ENCODE assay signal across 19 cellular contexts in the genomic region with DNA sequence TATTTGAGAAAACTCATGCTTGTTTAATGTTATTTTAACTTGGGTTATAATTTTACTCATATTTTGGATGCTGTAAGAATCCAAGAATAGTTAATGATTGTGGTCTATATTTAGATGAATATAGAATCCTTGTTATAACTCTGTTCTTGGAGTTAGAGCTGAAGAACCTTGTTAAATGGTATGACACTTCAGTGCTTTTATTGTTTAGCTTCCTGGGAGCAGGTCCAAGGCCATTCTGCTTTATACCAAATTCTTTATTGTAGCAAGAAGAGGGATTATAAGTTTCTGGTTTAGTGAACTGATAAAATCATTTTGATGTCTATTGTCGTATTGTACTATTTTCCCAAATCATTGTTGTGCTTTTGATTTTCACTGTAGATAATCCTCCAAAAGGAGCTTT.
DNase-seq lines count a peak whose midpoint lies in the region; ATAC-seq, FAIRE-seq and TF ChIP-seq lines count a peak whose summit lies in the region.
"Had no signal": no experiment of that assay in that cellular context is flagged by ENCODE, and none has a peak within 500 bp of the region (broad histone marks: within the 10 kb centered on the region; RNA-seq: fewer than 3 reads in every experiment).

No MANE protein-coding gene starts in this region.

- 98% methylated on average over 1 of the region's 1 CpG for WGBS in HepG2 (ENCODE audit: low lambda C conversion rate)
- WGBS in right lobe of liver (ENCODE audit: insufficient coverage, low coverage, low lambda C conversion rate, missing lambda C conversion rate): 92% methylated on average over 1 of the region's 1 CpG
- WGBS in prostate gland: 22% methylated on average over 1 of the region's 1 CpG
- WGBS in lower leg skin, 2 donors: 80 to 84% methylated on average over 1 of the region's 1 CpG

- no peaks in the 10 kb centered on the region for H4K20me1 ChIP-seq in HepG2 (ENCODE audit: insufficient read depth, low read length)
- no peaks in the 10 kb centered on the region for H4K20me1 ChIP-seq in PC-3 (ENCODE audit: low read length)

- CTCF ChIA-PET in HepG2 (lab: Yijun Ruan, JAX; ENCODE audit: low intra/inter-chr PET ratio, low total read pairs): no interaction called here
- CTCF ChIA-PET in PC-3 (lab: Charles Lee): no interaction called here

- BruUV-seq in HepG2 (replicated peaks; lab: Mats Ljungman, UMichigan) (no TSS peak), PC-3 (replicated peaks; lab: Mats Ljungman, UMichigan) (no TSS peak)

- H3K27ac ChIP-seq in HepG2 (ENCODE audit: extremely low read length, insufficient read depth, low read length) (no peak overlapping the region), right lobe of liver (no peak overlapping the region), PC-3 (ENCODE audit: low read length) (no peak overlapping the region), prostate gland (no peak overlapping the region)

- POLR2A ChIA-PET in HepG2 (lab: Yijun Ruan, JAX): interaction anchor here (0.9 to 1.1 kb wide), 2 partner anchors 129 to 133 kb away, joined by 3 read pairs; a partner anchor contains a TSS
- POLR2A ChIA-PET in PC-3 (lab: Charles Lee; ENCODE audit: unreplicated experiment): no interaction called here

- no peak for DNase-seq in HepG2 (ENCODE audit: low spot score)
- no peak for DNase-seq in right lobe of liver
- no peak for DNase-seq in PC-3
- DNase-seq in prostate gland (ENCODE audit: low spot score): no peak
- DNase-seq in lower leg skin (ENCODE audit: low spot score in 2 of 2): no peak
- DNase-seq in NCI-H2081 (lab: John Stamatoyannopoulos, UW): no peak
- DNase-seq: ACHN; C1 segment of cervical spinal cord; CD8-positive, alpha-beta memory T cell; IMR-90; NCI-H1436; NCI-H1930; NCI-H446 treated with DMSO at 0.1 percent for 48 hours; NCI-H748 treated with DMSO at 0.1 percent for 48 hours; NK-92 treated with Interleukin-12 subunit alpha and Interleukin-12 subunit beta, amount 100 ng/mL, for 24 hours; SHP77 treated with DMSO at 0.1 percent for 48 hours; SK-N-SH had no signal

- TF ChIP-seq EP300 in HepG2 (IDR thresholded peaks at IDR 0.05; ENCODE audit: low read depth in 2 of 2, low read length in 2 of 2) (no peak), HepG2 (CRISPR knock-in tag; IDR thresholded peaks at IDR 0.05; ENCODE audit: borderline replicate concordance) (no peak)

- H3K4me2 ChIP-seq in HepG2 (ENCODE audit: low read depth, low read length) (no peak overlapping the region), PC-3 (ENCODE audit: low read length) (no peak overlapping the region)
- H3K4me2 ChIP-seq: SK-N-SH had no signal

- H3K4me3 ChIP-seq in HepG2 (replicated peaks in 1 of 3; ENCODE audit: insufficient read depth in 1 of 3, low read depth in 2 of 3, low read length in 3 of 3) (no peak overlapping the region), right lobe of liver (no peak overlapping the region), PC-3 (ENCODE audit: low read length) (no peak overlapping the region), prostate gland (no peak overlapping the region), lower leg skin (ENCODE audit: low read depth, poor library complexity, severe bottlenecking) (no peak overlapping the region)

- H3K27me3 ChIP-seq in HepG2 (ENCODE audit: control insufficient read depth in 1 of 2, insufficient read depth in 2 of 2, low read length in 2 of 2): no peaks in the 10 kb centered on the region
- no peaks in the 10 kb centered on the region for H3K27me3 ChIP-seq in right lobe of liver
- no peaks in the 10 kb centered on the region for H3K27me3 ChIP-seq in PC-3 (ENCODE audit: low read length)
- no peaks in the 10 kb centered on the region for H3K27me3 ChIP-seq in prostate gland (replicated peaks; ENCODE audit: insufficient read depth)

- TF ChIP-seq CTCF in HepG2 (CRISPR knock-in tag; IDR thresholded peaks at IDR 0.05) (no peak), right lobe of liver (IDR thresholded peaks at IDR 0.05) (no peak), PC-3 (conservative IDR thresholded peaks at IDR 0.05; ENCODE audit: low read depth, low read length) (no peak), prostate gland (IDR thresholded peaks at IDR 0.05) (no peak), lower leg skin (IDR thresholded peaks at IDR 0.05) (no peak)

- H3K36me3 ChIP-seq in HepG2 (replicated peaks in 1 of 2; ENCODE audit: control insufficient read depth in 1 of 2, insufficient read depth in 2 of 2, low read length in 2 of 2) (peaks cover 23 to 64% of the 10 kb centered on the region in 2 experiments), right lobe of liver (peaks cover 0 to 63% (median 22%) of the 10 kb centered on the region in 4 donors), PC-3 (ENCODE audit: low read depth, low read length) (peaks cover 14% of the 10 kb centered on the region), prostate gland (no peaks in the 10 kb centered on the region)

- no peak overlapping the region for H3K9ac ChIP-seq in HepG2 (ENCODE audit: insufficient read depth, low read depth, low read length)
- H3K9ac ChIP-seq in PC-3 (ENCODE audit: low read length): no peak overlapping the region
- H3K9ac ChIP-seq: SK-N-SH had no signal

- TF ChIP-seq POLR2A in HepG2 (IDR thresholded peaks at IDR 0.05; ENCODE audit: insufficient read depth in 1 of 2, low read depth in 2 of 2, low read length in 2 of 2) (no peak), right lobe of liver (IDR thresholded peaks at IDR 0.05) (no peak), prostate gland (IDR thresholded peaks at IDR 0.05) (no peak), lower leg skin (IDR thresholded peaks at IDR 0.05) (no peak)

- no peak overlapping the region for H2AFZ ChIP-seq in HepG2 (ENCODE audit: low read length)
- H2AFZ ChIP-seq in PC-3 (ENCODE audit: low read length): no peak overlapping the region

- intact Hi-C loops in HepG2 (cut with micrococcal nuclease; ENCODE audit: unreplicated experiment): no loop called here
- intact Hi-C loops in right lobe of liver (cut with DNase I): no loop called here
- intact Hi-C loops in PC-3 (cut with micrococcal nuclease): no loop called here
- intact Hi-C loops in prostate gland (cut with DNase I): no loop called here
- intact Hi-C loops in lower leg skin (cut with DNase I; ENCODE audit: low total_unique reads): no loop called here

- no peaks in the 10 kb centered on the region for H3K9me2 ChIP-seq in PC-3 (replicated peaks; ENCODE audit: low read length)
- H3K9me2 ChIP-seq: SK-N-SH had no signal

- in situ Hi-C loops in HepG2 (cut with HindIII; ENCODE audit: extremely low pct_ligation_motif_present, low pct_unique_long_range_greater_than_20kb): no loop called here

- ATAC-seq in HepG2 (no peak), right lobe of liver (no peak), PC-3 (peak; percentile 54; the same call in 1 of the 2 replicates)

- no peak for TF ChIP-seq RAD21 in HepG2 (CRISPR knock-in tag; IDR thresholded peaks at IDR 0.05)

- H3K4me1 ChIP-seq in HepG2 (ENCODE audit: insufficient read depth, low read length) (no peaks in the 10 kb centered on the region), right lobe of liver (no peaks in the 10 kb centered on the region), PC-3 (ENCODE audit: insufficient read depth, low read length) (no peaks in the 10 kb centered on the region; the same call in 1 of the 2 replicates), prostate gland (replicated peaks) (no peaks in the 10 kb centered on the region)

- no peaks in the 10 kb centered on the region for H3F3A ChIP-seq in PC-3 (ENCODE audit: low read length, unreplicated experiment)

- H3K79me2 ChIP-seq in HepG2 (ENCODE audit: insufficient read depth, low read length): no peaks in the 10 kb centered on the region
- no peaks in the 10 kb centered on the region for H3K79me2 ChIP-seq in PC-3 (ENCODE audit: low read length)

- H3K9me3 ChIP-seq in HepG2 (ENCODE audit: low read length) (no peaks in the 10 kb centered on the region), right lobe of liver (no peaks in the 10 kb centered on the region), PC-3 (ENCODE audit: low read length) (no peaks in the 10 kb centered on the region), prostate gland (no peaks in the 10 kb centered on the region)
- H3K9me3 ChIP-seq: SK-N-SH had no signal

- FAIRE-seq in HepG2 (lab: Jason Lieb, UNC) (no peak), islet of Langerhans (lab: Jason Lieb, UNC) (peak; percentile 74)
- FAIRE-seq: D721Med had no signal

TF ChIP-seq in HepG2, 621 proteins besides CTCF, POLR2A, EP300 and RAD21:
- TF ChIP-seq GATA4 (IDR thresholded peaks at IDR 0.05; ENCODE audit: borderline replicate concordance, low read depth) (no peak), HNRNPUL1 (IDR thresholded peaks at IDR 0.05; ENCODE audit: low read depth, low read length) (peak; percentile 39; the same call in 1 of the 2 replicates)
- TF ChIP-seq, protein P1, sequence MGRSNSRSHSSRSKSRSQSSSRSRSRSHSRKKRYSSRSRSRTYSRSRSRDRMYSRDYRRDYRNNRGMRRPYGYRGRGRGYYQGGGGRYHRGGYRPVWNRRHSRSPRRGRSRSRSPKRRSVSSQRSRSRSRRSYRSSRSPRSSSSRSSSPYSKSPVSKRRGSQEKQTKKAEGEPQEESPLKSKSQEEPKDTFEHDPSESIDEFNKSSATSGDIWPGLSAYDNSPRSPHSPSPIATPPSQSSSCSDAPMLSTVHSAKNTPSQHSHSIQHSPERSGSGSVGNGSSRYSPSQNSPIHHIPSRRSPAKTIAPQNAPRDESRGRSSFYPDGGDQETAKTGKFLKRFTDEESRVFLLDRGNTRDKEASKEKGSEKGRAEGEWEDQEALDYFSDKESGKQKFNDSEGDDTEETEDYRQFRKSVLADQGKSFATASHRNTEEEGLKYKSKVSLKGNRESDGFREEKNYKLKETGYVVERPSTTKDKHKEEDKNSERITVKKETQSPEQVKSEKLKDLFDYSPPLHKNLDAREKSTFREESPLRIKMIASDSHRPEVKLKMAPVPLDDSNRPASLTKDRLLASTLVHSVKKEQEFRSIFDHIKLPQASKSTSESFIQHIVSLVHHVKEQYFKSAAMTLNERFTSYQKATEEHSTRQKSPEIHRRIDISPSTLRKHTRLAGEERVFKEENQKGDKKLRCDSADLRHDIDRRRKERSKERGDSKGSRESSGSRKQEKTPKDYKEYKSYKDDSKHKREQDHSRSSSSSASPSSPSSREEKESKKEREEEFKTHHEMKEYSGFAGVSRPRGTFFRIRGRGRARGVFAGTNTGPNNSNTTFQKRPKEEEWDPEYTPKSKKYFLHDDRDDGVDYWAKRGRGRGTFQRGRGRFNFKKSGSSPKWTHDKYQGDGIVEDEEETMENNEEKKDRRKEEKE (IDR thresholded peaks at IDR 0.05): 0 out of 2 replicates have a peak, but pooled peaks have one; percentile 48
- TF ChIP-seq, protein P2, sequence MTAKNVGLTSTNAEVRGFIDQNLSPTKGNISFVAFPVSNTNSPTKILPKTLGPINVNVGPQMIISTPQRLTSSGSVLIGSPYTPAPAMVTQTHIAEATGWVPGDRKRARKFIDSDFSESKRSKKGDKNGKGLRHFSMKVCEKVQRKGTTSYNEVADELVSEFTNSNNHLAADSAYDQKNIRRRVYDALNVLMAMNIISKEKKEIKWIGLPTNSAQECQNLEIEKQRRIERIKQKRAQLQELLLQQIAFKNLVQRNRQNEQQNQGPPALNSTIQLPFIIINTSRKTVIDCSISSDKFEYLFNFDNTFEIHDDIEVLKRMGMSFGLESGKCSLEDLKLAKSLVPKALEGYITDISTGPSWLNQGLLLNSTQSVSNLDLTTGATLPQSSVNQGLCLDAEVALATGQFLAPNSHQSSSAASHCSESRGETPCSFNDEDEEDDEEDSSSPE (CRISPR knock-in tag; IDR thresholded peaks at IDR 0.05): no peak
